ENCODE assay signal across 17 cellular contexts in the genomic region with DNA sequence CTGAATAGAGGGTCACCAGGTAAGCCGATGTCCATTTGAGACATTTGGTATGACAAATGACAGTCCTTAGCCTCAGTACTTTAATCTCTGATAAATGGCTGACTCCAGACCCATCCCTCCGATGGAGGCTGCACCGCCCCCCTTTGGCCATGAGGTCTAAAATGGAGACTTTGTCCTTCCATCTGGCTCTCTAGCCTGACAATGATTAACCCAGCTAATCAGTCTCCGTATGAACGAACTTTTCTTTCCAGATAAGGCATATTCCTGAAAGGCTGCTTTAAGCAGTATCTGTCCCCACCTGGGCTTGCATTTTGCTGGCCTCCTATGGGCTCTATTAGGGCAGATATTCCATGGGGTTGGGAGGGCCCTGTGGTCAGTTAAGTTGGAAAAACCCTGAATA. TPM values are rescaled to one million over a fixed set of nuclear protein-coding genes. Genes with fewer than 3 reads are reported as not detected.
"Had no signal": no experiment of that assay in that cellular context is flagged by ENCODE, and none has a peak within 500 bp of the region (broad histone marks: within the 10 kb centered on the region; RNA-seq: fewer than 3 reads in every experiment).

No MANE protein-coding gene starts in this region.

- H3K4me1 Mint-ChIP-seq: activated CD8-positive, alpha-beta memory T cell treated with anti-CD3 and anti-CD28 coated beads, Interleukin-2, amount 10 ng/mL, durations not matched to agents 7 days and 5 days had no signal

- H3K27ac ChIP-seq: heart left ventricle, parathyroid adenoma, upper lobe of left lung had no signal

- FAIRE-seq: bronchial epithelial cell, endothelial cell of umbilical vein, frontal cortex, islet of Langerhans had no signal

- H2AFZ ChIP-seq: parathyroid adenoma had no signal

- ATAC-seq: activated CD8-positive, alpha-beta memory T cell treated with anti-CD3 and anti-CD28 coated beads, Interleukin-2, amount 10 ng/mL, durations not matched to agents 7 days and 5 days; heart left ventricle had no signal

- H3K4me3 Mint-ChIP-seq: activated CD8-positive, alpha-beta memory T cell treated with anti-CD3 and anti-CD28 coated beads, Interleukin-2, amount 10 ng/mL, durations not matched to agents 7 days and 5 days; T-helper 2 cell treated with Interferon-gamma antibody and Interleukin-4, amounts not matched to agents 5 μg/mL and 100 μg/mL, for 36 hours had no signal

- DNase-seq: activated CD4-positive, alpha-beta T cell treated with anti-CD3 and anti-CD28 coated beads for 1 hour; activated CD4-positive, alpha-beta T cell treated with anti-CD3 and anti-CD28 coated beads, Interleukin-2, amount 50 U/mL, for 48 hours; activated CD8-positive, alpha-beta memory T cell treated with anti-CD3 and anti-CD28 coated beads, Interleukin-2, amount 10 ng/mL, durations not matched to agents 7 days and 5 days; activated gamma-delta T cell treated with Interleukin-2 at 50 U/mL for 16 hours; activated T-cell treated with anti-CD3 and anti-CD28 coated beads, Interleukin-2, amount 50 U/mL, for 48 hours; aorta; heart left ventricle; stimulated activated CD4-positive, alpha-beta T cell treated with anti-CD3 and anti-CD28 coated beads, Interleukin-2, amount 100 ng/mL, for 24 hours; stimulated activated naive CD4-positive, alpha-beta T cell; upper lobe of left lung had no signal

- H3K27ac Mint-ChIP-seq: activated CD8-positive, alpha-beta memory T cell treated with anti-CD3 and anti-CD28 coated beads, Interleukin-2, amount 10 ng/mL, durations not matched to agents 7 days and 5 days; T-helper 2 cell treated with Interferon-gamma antibody and Interleukin-4, amounts not matched to agents 5 μg/mL and 100 μg/mL, for 36 hours had no signal

- H3K4me1 ChIP-seq: parathyroid adenoma had no signal

- H3K27me3 ChIP-seq: heart left ventricle, upper lobe of left lung had no signal

- H3K36me3 ChIP-seq: heart left ventricle, upper lobe of left lung had no signal

- H3K4me3 ChIP-seq: heart left ventricle, upper lobe of left lung had no signal

- H3K79me2 ChIP-seq: parathyroid adenoma had no signal

- H3K9ac ChIP-seq: parathyroid adenoma had no signal

RNA-seq across cellular contexts. Expression of gene MYZAP, which starts 10.8 kb away (rescaled TPM):
- total RNA-seq: activated CD8-positive, alpha-beta memory T cell treated with anti-CD3 and anti-CD28 coated beads, Interleukin-2, amount 10 ng/mL, durations not matched to agents 7 days and 5 days had no signal
- polyA plus RNA-seq: fibroblast of lung had no signal
